29 cellular contexts compared by ENCODE assay signal in the genomic region with DNA sequence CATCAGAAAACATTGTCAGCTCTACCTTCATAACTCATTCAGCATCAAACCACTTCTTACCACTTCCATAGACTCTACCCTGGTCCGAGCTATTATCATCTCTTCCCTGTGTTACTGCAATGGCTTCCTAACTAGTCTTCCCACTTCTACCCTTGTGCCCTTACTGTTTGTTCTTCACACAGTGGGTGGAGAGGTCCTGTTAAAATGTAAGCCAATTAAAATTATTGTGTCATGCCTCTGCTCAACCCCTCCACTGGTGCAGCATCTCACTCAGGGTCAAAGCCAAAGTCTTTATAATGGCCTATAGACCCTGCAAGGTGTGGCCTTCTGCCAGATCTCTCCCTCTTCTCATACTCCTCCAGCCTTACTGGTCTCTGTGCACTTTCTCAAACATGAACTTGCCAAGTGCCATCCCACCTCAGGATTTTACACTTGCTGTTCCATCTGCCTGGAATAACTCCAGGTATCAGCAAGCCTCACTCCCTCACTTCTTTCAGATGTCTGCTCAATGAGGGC.
"Had no signal": no experiment of that assay in that cellular context is flagged by ENCODE, and none has a peak within 500 bp of the region (broad histone marks: within the 10 kb centered on the region; RNA-seq: fewer than 3 reads in every experiment).

No MANE protein-coding gene starts in this region.

- H3K4me3 Mint-ChIP-seq: activated CD4-positive, alpha-beta memory T cell treated with anti-CD3 and anti-CD28 coated beads, Interleukin-2, amount 10 ng/mL, durations not matched to agents 7 days and 5 days; activated CD4-positive, alpha-beta T cell treated with anti-CD3 and anti-CD28 coated beads, Interleukin-2, amount 10 ng/mL, durations not matched to agents 7 days and 5 days; activated naive CD4-positive, alpha-beta T cell treated with anti-CD3 and anti-CD28 coated beads, Interleukin-2, amount 10 ng/mL, durations not matched to agents 7 days and 5 days; activated naive CD8-positive, alpha-beta T cell treated with anti-CD3 and anti-CD28 coated beads, Interleukin-2, amount 10 ng/mL, durations not matched to agents 7 days and 5 days; activated T-cell treated with anti-CD3 and anti-CD28 coated beads, Interleukin-2, amount 50 U/mL, for 24 hours; activated T-cell treated with anti-CD3 and anti-CD28 coated beads, Interleukin-2, amount 50 U/mL, for 72 hours; WTC11 had no signal

- DNase-seq: activated CD4-positive, alpha-beta memory T cell treated with anti-CD3 and anti-CD28 coated beads, Interleukin-2, amount 10 ng/mL, durations not matched to agents 7 days and 5 days; activated CD4-positive, alpha-beta T cell treated with anti-CD3 and anti-CD28 coated beads for 1 hour; activated CD4-positive, alpha-beta T cell treated with anti-CD3 and anti-CD28 coated beads for 4 hours; activated CD4-positive, alpha-beta T cell treated with anti-CD3 and anti-CD28 coated beads, Interleukin-2, amount 10 ng/mL, durations not matched to agents 7 days and 5 days; activated CD4-positive, alpha-beta T cell treated with anti-CD3 and anti-CD28 coated beads, Interleukin-2, amount 50 U/mL, for 4 hours; activated CD8-positive, alpha-beta memory T cell treated with anti-CD3 and anti-CD28 coated beads, Interleukin-2, amount 50 U/mL, for 48 hours; activated gamma-delta T cell; activated naive CD4-positive, alpha-beta T cell; activated naive CD4-positive, alpha-beta T cell treated with anti-CD3 and anti-CD28 coated beads, Interleukin-2, amount 10 ng/mL, durations not matched to agents 7 days and 5 days; activated naive CD8-positive, alpha-beta T cell treated with anti-CD3 and anti-CD28 coated beads, Interleukin-2, amount 10 ng/mL, durations not matched to agents 7 days and 5 days; activated T-cell treated with anti-CD3 and anti-CD28 coated beads for 4 hours; activated T-cell treated with anti-CD3 and anti-CD28 coated beads, Interleukin-2, amount 50 U/mL, for 24 hours; activated T-cell treated with anti-CD3 and anti-CD28 coated beads, Interleukin-2, amount 50 U/mL, for 72 hours; amniotic stem cell; brain microvascular endothelial cell; caudate nucleus; effector CD8-positive, alpha-beta T cell; esophagus squamous epithelium; foreskin melanocyte; T-helper 2 cell had no signal

- H3K36me3 Mint-ChIP-seq: activated naive CD4-positive, alpha-beta T cell treated with anti-CD3 and anti-CD28 coated beads, Interleukin-2, amount 10 ng/mL, durations not matched to agents 7 days and 5 days; activated naive CD4-positive, alpha-beta T cell treated with anti-CD3 and anti-CD28 coated beads, Interleukin-2, amount 50 U/mL, for 72 hours; activated naive CD8-positive, alpha-beta T cell treated with anti-CD3 and anti-CD28 coated beads, Interleukin-2, amount 10 ng/mL, durations not matched to agents 7 days and 5 days; WTC11 had no signal

- FAIRE-seq: astrocyte, colon, endometrium, endothelial cell of umbilical vein, TTC549 had no signal

- H3K9me3 ChIP-seq: esophagus squamous epithelium, gastroesophageal sphincter had no signal

- H3K4me3 ChIP-seq: esophagus squamous epithelium, gastroesophageal sphincter had no signal

- H3K27ac Mint-ChIP-seq: activated CD4-positive, alpha-beta memory T cell treated with anti-CD3 and anti-CD28 coated beads, Interleukin-2, amount 10 ng/mL, durations not matched to agents 7 days and 5 days; activated CD4-positive, alpha-beta T cell treated with anti-CD3 and anti-CD28 coated beads, Interleukin-2, amount 10 ng/mL, durations not matched to agents 7 days and 5 days; activated naive CD4-positive, alpha-beta T cell treated with anti-CD3 and anti-CD28 coated beads, Interleukin-2, amount 10 ng/mL, durations not matched to agents 7 days and 5 days; activated naive CD4-positive, alpha-beta T cell treated with anti-CD3 and anti-CD28 coated beads, Interleukin-2, amount 50 U/mL, for 72 hours; activated naive CD8-positive, alpha-beta T cell treated with anti-CD3 and anti-CD28 coated beads, Interleukin-2, amount 10 ng/mL, durations not matched to agents 7 days and 5 days; activated T-cell treated with anti-CD3 and anti-CD28 coated beads, Interleukin-2, amount 50 U/mL, for 24 hours; activated T-cell treated with anti-CD3 and anti-CD28 coated beads, Interleukin-2, amount 50 U/mL, for 72 hours; WTC11 had no signal

- H3K9me3 Mint-ChIP-seq: activated CD4-positive, alpha-beta memory T cell treated with anti-CD3 and anti-CD28 coated beads, Interleukin-2, amount 10 ng/mL, durations not matched to agents 7 days and 5 days; activated CD4-positive, alpha-beta T cell treated with anti-CD3 and anti-CD28 coated beads, Interleukin-2, amount 10 ng/mL, durations not matched to agents 7 days and 5 days; activated naive CD4-positive, alpha-beta T cell treated with anti-CD3 and anti-CD28 coated beads, Interleukin-2, amount 10 ng/mL, durations not matched to agents 7 days and 5 days; activated naive CD4-positive, alpha-beta T cell treated with anti-CD3 and anti-CD28 coated beads, Interleukin-2, amount 50 U/mL, for 72 hours; activated naive CD8-positive, alpha-beta T cell treated with anti-CD3 and anti-CD28 coated beads, Interleukin-2, amount 10 ng/mL, durations not matched to agents 7 days and 5 days; activated T-cell treated with anti-CD3 and anti-CD28 coated beads, Interleukin-2, amount 50 U/mL, for 24 hours; activated T-cell treated with anti-CD3 and anti-CD28 coated beads, Interleukin-2, amount 50 U/mL, for 72 hours; WTC11 had no signal

- H3K27ac ChIP-seq: brain microvascular endothelial cell, epithelial cell of prostate, esophagus squamous epithelium, gastroesophageal sphincter had no signal

- H3K36me3 ChIP-seq: brain microvascular endothelial cell, esophagus squamous epithelium, gastroesophageal sphincter had no signal

- ATAC-seq: activated naive CD4-positive, alpha-beta T cell treated with anti-CD3 and anti-CD28 coated beads, Interleukin-2, amount 50 U/mL, for 72 hours; activated T-cell treated with anti-CD3 and anti-CD28 coated beads, Interleukin-2, amount 50 U/mL, for 72 hours; gastroesophageal sphincter; WTC11 had no signal
